In genomic region chr12:121209221-121209620, GRCh38 we compare ENCODE assay signal across 8 cellular contexts. TPM values are rescaled to one million over a fixed set of nuclear protein-coding genes. Genes with fewer than 3 reads are reported as not detected.
A peak's percentile ranks its signal among the peaks of the same experiment; 100 is the strongest.
DNase-seq lines count a peak whose midpoint lies in the region; ATAC-seq and TF ChIP-seq lines count a peak whose summit lies in the region.

No MANE protein-coding gene starts in this region.

- no peak for TF ChIP-seq CTCF in natural killer cell (IDR thresholded peaks at IDR 0.05)

- H3K4me1 ChIP-seq in aorta (ENCODE audit: control insufficient read depth in 1 of 2, insufficient read depth in 2 of 2, low read length in 2 of 2) = no peaks in the 10 kb centered on the region

- H3K27ac Mint-ChIP-seq in stimulated activated naive CD8-positive, alpha-beta T cell treated with anti-CD3 and anti-CD28 coated beads, Interleukin-15, Interleukin-2, amounts not matched to agents 100 ng/mL and 50 ng/mL, for 24 hours = peak overlapping the region; percentile 74
- peak overlapping the region; percentile 90 for H3K27ac Mint-ChIP-seq in activated naive CD8-positive, alpha-beta T cell treated with anti-CD3 and anti-CD28 coated beads, Interleukin-2, amount 10 ng/mL, durations not matched to agents 7 days and 5 days
- H3K27ac Mint-ChIP-seq in natural killer cell = peak overlapping the region; percentile 90 to 96

- H3K4me1 Mint-ChIP-seq in stimulated activated naive CD8-positive, alpha-beta T cell treated with anti-CD3 and anti-CD28 coated beads, Interleukin-15, Interleukin-2, amounts not matched to agents 100 ng/mL and 50 ng/mL, for 24 hours (ENCODE audit: low read depth) = peaks cover 46% of the 10 kb centered on the region
- peaks cover 17% of the 10 kb centered on the region for H3K4me1 Mint-ChIP-seq in activated naive CD8-positive, alpha-beta T cell treated with anti-CD3 and anti-CD28 coated beads, Interleukin-2, amount 10 ng/mL, durations not matched to agents 7 days and 5 days
- H3K4me1 Mint-ChIP-seq in natural killer cell = peaks cover 11 to 20% of the 10 kb centered on the region in 2 donors

- H3K27me3 Mint-ChIP-seq in stimulated activated naive CD8-positive, alpha-beta T cell treated with anti-CD3 and anti-CD28 coated beads, Interleukin-15, Interleukin-2, amounts not matched to agents 100 ng/mL and 50 ng/mL, for 24 hours = no peaks in the 10 kb centered on the region
- H3K27me3 Mint-ChIP-seq in activated naive CD8-positive, alpha-beta T cell treated with anti-CD3 and anti-CD28 coated beads, Interleukin-2, amount 10 ng/mL, durations not matched to agents 7 days and 5 days = no peaks in the 10 kb centered on the region
- H3K27me3 Mint-ChIP-seq in natural killer cell (ENCODE audit: low read depth in 2 of 2) = no peaks in the 10 kb centered on the region

- no peak overlapping the region for H3K27ac ChIP-seq in aorta (ENCODE audit: low read depth in 1 of 2, low read length in 2 of 2)

- intact Hi-C loops in natural killer cell (cut with micrococcal nuclease) (no loop called here), aorta (cut with DNase I) (no loop called here)

- ATAC-seq in stimulated activated naive CD8-positive, alpha-beta T cell treated with anti-CD3 and anti-CD28 coated beads, Interleukin-15, Interleukin-2, amounts not matched to agents 100 U/mL and 50 U/mL, for 24 hours = no peak
- no peak for ATAC-seq in activated naive CD8-positive, alpha-beta T cell treated with anti-CD3 and anti-CD28 coated beads, Interleukin-2, amount 10 ng/mL, durations not matched to agents 7 days and 5 days (ENCODE audit: low read depth)
- ATAC-seq in natural killer cell (no peak), aorta (ENCODE audit: low FRiP score) (peak; percentile 11), GM21390 (IDR thresholded peaks at IDR 0.05; ENCODE audit: unreplicated experiment) (no peak)

- H3K36me3 Mint-ChIP-seq in stimulated activated naive CD8-positive, alpha-beta T cell treated with anti-CD3 and anti-CD28 coated beads, Interleukin-15, Interleukin-2, amounts not matched to agents 100 ng/mL and 50 ng/mL, for 24 hours (ENCODE audit: low read depth) = peaks cover 2% of the 10 kb centered on the region
- H3K36me3 Mint-ChIP-seq in activated naive CD8-positive, alpha-beta T cell treated with anti-CD3 and anti-CD28 coated beads, Interleukin-2, amount 10 ng/mL, durations not matched to agents 7 days and 5 days = peaks cover 9% of the 10 kb centered on the region
- no peaks in the 10 kb centered on the region for H3K36me3 Mint-ChIP-seq in natural killer cell

- H3K9me3 ChIP-seq in aorta (ENCODE audit: control insufficient read depth, low read length) = no peaks in the 10 kb centered on the region

- H3K27me3 ChIP-seq in aorta (ENCODE audit: control insufficient read depth in 1 of 2, insufficient read depth in 2 of 2, low read length in 1 of 2) = no peaks in the 10 kb centered on the region

- DNase-seq in stimulated activated naive CD8-positive, alpha-beta T cell treated with anti-CD3 and anti-CD28 coated beads, Interleukin-15, Interleukin-2, amounts not matched to agents 100 U/mL and 50 U/mL, for 24 hours = no peak
- no peak for DNase-seq in activated naive CD8-positive, alpha-beta T cell treated with anti-CD3 and anti-CD28 coated beads, Interleukin-2, amount 10 ng/mL, durations not matched to agents 7 days and 5 days
- DNase-seq in natural killer cell = no peak
- DNase-seq in aorta = peak in 1 of 2 donors; percentile 63
- DNase-seq in NCI-H2227 treated with DMSO at 0.1 percent for 48 hours (lab: John Stamatoyannopoulos, UW) = no peak
- DNase-seq in globus pallidus (ENCODE audit: low spot score) = no peak

- H3K4me3 ChIP-seq in aorta (ENCODE audit: low read length in 2 of 2) = no peak overlapping the region

- peak overlapping the region; percentile 67 for H3K4me3 Mint-ChIP-seq in stimulated activated naive CD8-positive, alpha-beta T cell treated with anti-CD3 and anti-CD28 coated beads, Interleukin-15, Interleukin-2, amounts not matched to agents 100 ng/mL and 50 ng/mL, for 24 hours
- peak overlapping the region; percentile 85 for H3K4me3 Mint-ChIP-seq in activated naive CD8-positive, alpha-beta T cell treated with anti-CD3 and anti-CD28 coated beads, Interleukin-2, amount 10 ng/mL, durations not matched to agents 7 days and 5 days
- H3K4me3 Mint-ChIP-seq in natural killer cell = peak overlapping the region; percentile 79

- no peaks in the 10 kb centered on the region for H3K36me3 ChIP-seq in aorta (ENCODE audit: control insufficient read depth in 1 of 2, insufficient read depth in 2 of 2, low read length in 1 of 2)

- POLR2A ChIA-PET in activated naive CD8-positive, alpha-beta T cell treated with anti-CD3 and anti-CD28 coated beads, Interleukin-2, amount 10 ng/mL, durations not matched to agents 7 days and 5 days (lab: Charles Lee) = interaction anchor here (0.7 to 0.8 kb wide), 2 partner anchors 171 to 1070 kb away, joined by 3 to 8 read pairs; no protein-coding TSS in a partner anchor

- WGBS in aorta, 2 donors = 84 to 86% methylated on average over 15 of the region's 15 CpGs

- no peaks in the 10 kb centered on the region for H3K9me3 Mint-ChIP-seq in stimulated activated naive CD8-positive, alpha-beta T cell treated with anti-CD3 and anti-CD28 coated beads, Interleukin-15, Interleukin-2, amounts not matched to agents 100 ng/mL and 50 ng/mL, for 24 hours
- H3K9me3 Mint-ChIP-seq in activated naive CD8-positive, alpha-beta T cell treated with anti-CD3 and anti-CD28 coated beads, Interleukin-2, amount 10 ng/mL, durations not matched to agents 7 days and 5 days = no peaks in the 10 kb centered on the region
- no peaks in the 10 kb centered on the region for H3K9me3 Mint-ChIP-seq in natural killer cell

RNA-seq across cellular contexts. Expression of gene P2RX4, which starts 0.7 kb away (rescaled TPM):
- total RNA-seq in activated naive CD8-positive, alpha-beta T cell treated with anti-CD3 and anti-CD28 coated beads, Interleukin-2, amount 10 ng/mL, durations not matched to agents 7 days and 5 days = 10 to 100 TPM; 50.7 to 52.9 TPM
- total RNA-seq in natural killer cell = 10 to 100 TPM; 34.8 to 39.3 (median 38.2) TPM
- total RNA-seq in aorta = 10 to 100 TPM; 22.3 to 32.0 TPM
- 10 to 100 TPM; 23.3 to 24.6 TPM for polyA plus RNA-seq in aorta
